Comparison of ENCODE assay signal across 8 cellular contexts in genomic region chr1:206803221-206803730, GRCh38. TPM values are rescaled to one million over a fixed set of nuclear protein-coding genes. Genes with fewer than 3 reads are reported as not detected.
A peak's percentile ranks its signal among the peaks of the same experiment; 100 is the strongest.
DNase-seq lines count a peak whose midpoint lies in the region; ATAC-seq lines count a peak whose summit lies in the region.

No MANE protein-coding gene starts in this region.

- peak; percentile 99 for ATAC-seq in GM19455 (IDR thresholded peaks at IDR 0.05; ENCODE audit: unreplicated experiment)
- ATAC-seq in HG03432 (IDR thresholded peaks at IDR 0.05; ENCODE audit: unreplicated experiment) = peak; percentile 99

- no peak overlapping the region for H2BK5ac ChIP-seq in trophoblast cell (ENCODE audit: low read depth, low read length, poor library complexity)

- H2AK5ac ChIP-seq in trophoblast cell (ENCODE audit: low read length) = no peak overlapping the region

- H3K9me3 ChIP-seq in trophoblast cell (ENCODE audit: insufficient read depth, low read depth, low read length) = peaks cover 1% of the 10 kb centered on the region

- H3K4me1 ChIP-seq in trophoblast cell (ENCODE audit: control insufficient read depth in 1 of 2, insufficient read depth in 2 of 2, low read length in 2 of 2) = peaks cover 0 to 7% of the 10 kb centered on the region in 2 experiments

- H3K18ac ChIP-seq in trophoblast cell (ENCODE audit: low read length) = no peak overlapping the region

- no peak overlapping the region for H3K9ac ChIP-seq in trophoblast cell (ENCODE audit: low read length)

- H3K36me3 ChIP-seq in trophoblast cell (ENCODE audit: control insufficient read depth in 1 of 2, insufficient read depth in 2 of 2, low read length in 2 of 2) = no peaks in the 10 kb centered on the region

- H4K91ac ChIP-seq in trophoblast cell (ENCODE audit: low read depth, low read length) = no peak overlapping the region

- H4K12ac ChIP-seq in trophoblast cell (ENCODE audit: low read depth, low read length) = no peak overlapping the region

- DNase-seq in activated CD8-positive, alpha-beta memory T cell treated with anti-CD3 and anti-CD28 coated beads, Interleukin-2, amount 50 U/mL, for 4 hours = peak; percentile 64
- peak; percentile 67 to 73 for DNase-seq in stimulated activated CD4-positive, alpha-beta T cell treated with anti-CD3 and anti-CD28 coated beads, Interleukin-15, amount 100 ng/mL, for 48 hours (ENCODE audit: low read depth in 2 of 2)
- DNase-seq in DMS153 treated with DMSO at 0.1 percent for 48 hours (lab: John Stamatoyannopoulos, UW; ENCODE audit: unreplicated experiment) (no peak), NCI-H1417 treated with DMSO at 0.1 percent for 48 hours (lab: John Stamatoyannopoulos, UW) (no peak), NOMO-1 (lab: John Stamatoyannopoulos, UW; ENCODE audit: unreplicated experiment in 2 of 2) (no peak), trophoblast cell (no peak)

- H3K27me3 ChIP-seq in trophoblast cell (ENCODE audit: insufficient read depth, low read length) = no peaks in the 10 kb centered on the region

- H3K4me2 ChIP-seq in trophoblast cell (ENCODE audit: low read length) = no peak overlapping the region

- WGBS in trophoblast cell (ENCODE audit: extremely low coverage, insufficient coverage, insufficient read length) = no CpG with 5 or more reads among the region's 8 CpGs

- no peak overlapping the region for H2BK12ac ChIP-seq in trophoblast cell (ENCODE audit: low read length)

- no peak overlapping the region for H3K4me3 ChIP-seq in trophoblast cell (ENCODE audit: low read depth, low read length)

- H3K79me1 ChIP-seq in trophoblast cell (ENCODE audit: low read length) = no peaks in the 10 kb centered on the region

- H3K4ac ChIP-seq in trophoblast cell (ENCODE audit: low read depth, low read length) = no peak overlapping the region

- H3K27ac ChIP-seq in trophoblast cell (ENCODE audit: low read depth, low read length) = no peak overlapping the region

- no peak overlapping the region for H4K8ac ChIP-seq in trophoblast cell (ENCODE audit: low read depth, low read length)

- no peak overlapping the region for H2AFZ ChIP-seq in trophoblast cell (ENCODE audit: insufficient read depth, low read length, poor library complexity)

- H3K14ac ChIP-seq in trophoblast cell (ENCODE audit: low read length) = no peak overlapping the region

- no peak overlapping the region for H3K23ac ChIP-seq in trophoblast cell (ENCODE audit: low read length)

- no peak overlapping the region for H2BK120ac ChIP-seq in trophoblast cell (ENCODE audit: insufficient read depth, low read length, poor library complexity)

- H3K79me2 ChIP-seq in trophoblast cell (ENCODE audit: control insufficient read depth, insufficient read depth, low read length, poor library complexity) = no peaks in the 10 kb centered on the region

RNA-seq across cellular contexts. Expression of gene IL10, which starts 31.0 kb away (rescaled TPM):
- not detected in 2 replicates for polyA plus RNA-seq in trophoblast cell (2013)

RNA-seq across cellular contexts. Expression of gene IL19, which starts 32.7 kb away (rescaled TPM):
- not detected in 2 replicates for polyA plus RNA-seq in trophoblast cell (2013)

Comparison
In these comparisons a context has a peak if more than half of its experiments do, and no peak if none do; other contexts are left out.
1. DNase-seq: peak in activated CD8-positive, alpha-beta memory T cell treated with anti-CD3 and anti-CD28 coated beads, Interleukin-2, amount 50 U/mL, for 4 hours (single experiment) and stimulated activated CD4-positive, alpha-beta T cell treated with anti-CD3 and anti-CD28 coated beads, Interleukin-15, amount 100 ng/mL, for 48 hours (2 of 2); none in DMS153 treated with DMSO at 0.1 percent for 48 hours (single experiment), NCI-H1417 treated with DMSO at 0.1 percent for 48 hours (single experiment), NOMO-1 (0 of 2) and trophoblast cell (0 of 2).